In genomic region chr10:69624245-69624786, GRCh38 we compare ENCODE assay signal across 12 cellular contexts. TPM values are rescaled to one million over a fixed set of nuclear protein-coding genes. Genes with fewer than 3 reads are reported as not detected.
"Had no signal": no experiment of that assay in that cellular context is flagged by ENCODE, and none has a peak within 500 bp of the region (broad histone marks: within the 10 kb centered on the region; RNA-seq: fewer than 3 reads in every experiment).

No MANE protein-coding gene starts in this region.

- H3K27ac Mint-ChIP-seq: activated T-helper 2 cell treated with anti-CD3 and anti-CD28 coated beads, Interferon-gamma antibody, Interleukin-2, Interleukin-4, amounts not matched to agents 10 μg/mL and 5 μg/mL and 100 μg/mL, durations not matched to agents 14 hours and 24 hours and 36 hours had no signal

- ATAC-seq: gastrocnemius medialis, pancreas had no signal

- H3K4me3 ChIP-seq: ascending aorta, gastrocnemius medialis, left ventricle myocardium inferior, pancreas, SK-N-MC, uterus had no signal

- H3K27ac ChIP-seq: ascending aorta, gastrocnemius medialis, left ventricle myocardium inferior, pancreas, SK-N-MC, uterus had no signal

- H3K9me3 ChIP-seq: ascending aorta, gastrocnemius medialis, pancreas, uterus had no signal

- DNase-seq: gastrocnemius medialis, left ventricle myocardium inferior, mesendoderm, pancreas, uterus had no signal

- H3K36me3 ChIP-seq: ascending aorta, gastrocnemius medialis, left ventricle myocardium inferior, pancreas, uterus had no signal

- H3K4me1 ChIP-seq: ascending aorta, gastrocnemius medialis, uterus had no signal

- H3K27me3 ChIP-seq: ascending aorta, pancreas, uterus had no signal

- H3K4me3 Mint-ChIP-seq: neural crest cell had no signal

RNA-seq across cellular contexts. Expression of gene FAM241B, which starts 5.7 kb away (rescaled TPM):
- total RNA-seq: ascending aorta, endothelial cell of umbilical vein, skeletal muscle tissue had no signal

RNA-seq across cellular contexts. Expression of gene NEUROG3, which starts 51.1 kb away (rescaled TPM):
- total RNA-seq: activated T-helper 2 cell treated with anti-CD3 and anti-CD28 coated beads, Interferon-gamma antibody, Interleukin-2, Interleukin-4, amounts not matched to agents 10 μg/mL and 5 μg/mL and 100 μg/mL, durations not matched to agents 14 hours and 24 hours and 36 hours; ascending aorta; endothelial cell of umbilical vein; gastrocnemius medialis; left ventricle myocardium inferior; renal cortical epithelial cell; skeletal muscle tissue; uterus had no signal
